In the genomic region with DNA sequence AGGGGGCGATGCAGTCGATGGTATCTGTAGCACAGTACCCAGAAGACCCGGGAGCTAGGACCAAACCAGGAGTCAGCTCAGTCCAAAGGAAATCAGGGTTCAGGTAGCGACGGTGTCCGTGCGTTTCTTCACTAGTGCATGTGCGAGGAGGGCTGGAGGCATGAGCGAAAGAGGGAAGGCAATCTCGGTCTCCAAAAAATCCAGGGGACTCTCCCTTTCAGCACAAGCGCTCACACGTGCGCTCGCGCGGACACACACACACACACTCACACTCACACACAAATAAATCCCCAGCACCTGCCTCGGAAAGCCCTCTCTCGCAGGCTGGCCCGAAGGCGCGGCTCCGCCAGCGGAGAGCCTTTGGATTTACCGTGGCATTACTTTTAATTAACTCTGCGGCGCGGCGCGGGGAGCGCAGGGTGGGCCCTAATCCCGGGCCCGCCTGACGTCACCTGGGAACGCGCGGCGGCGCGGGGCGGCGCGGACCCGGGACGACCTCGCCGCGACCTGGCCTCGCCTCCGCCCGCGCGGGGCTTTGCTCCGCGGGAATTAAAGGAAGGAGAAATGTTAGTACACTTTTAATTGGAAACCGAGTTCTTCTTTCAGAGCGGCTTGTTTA, we compare ENCODE assay signal across 9 cellular contexts.
A peak's percentile ranks its signal among the peaks of the same experiment; 100 is the strongest.
DNase-seq lines count a peak whose midpoint lies in the region; ATAC-seq, FAIRE-seq and TF ChIP-seq lines count a peak whose summit lies in the region.
"Had no signal": no experiment of that assay in that cellular context is flagged by ENCODE, and none has a peak within 500 bp of the region (broad histone marks: within the 10 kb centered on the region; RNA-seq: fewer than 3 reads in every experiment).

No MANE protein-coding gene starts in this region.

- no peaks in the 10 kb centered on the region for H3K9me3 ChIP-seq in A549
- H3K9me3 ChIP-seq in endocrine pancreas (ENCODE audit: control insufficient read depth, low read length): no peaks in the 10 kb centered on the region
- H3K9me3 ChIP-seq in muscle layer of duodenum (ENCODE audit: control insufficient read depth in 1 of 2, low read length in 2 of 2): no peaks in the 10 kb centered on the region

- H3K27me3 ChIP-seq in endocrine pancreas (ENCODE audit: control insufficient read depth, insufficient read depth, low read length) (no peaks in the 10 kb centered on the region), muscle layer of duodenum (ENCODE audit: low read depth, low read length) (peaks cover 9% of the 10 kb centered on the region)

- POLR2A ChIA-PET in A549 (lab: Yijun Ruan, JAX): no interaction called here

- H3K4me2 ChIP-seq in A549: peak overlapping the region; percentile 67

- 33% methylated on average over 24 of the region's 56 CpGs for WGBS in A549 (ENCODE audit: missing lambda C conversion rate)

- CTCF ChIA-PET in A549 (lab: Yijun Ruan, JAX): interaction anchor here (0.7 kb wide), 1 partner anchor 8 kb away, joined by 3 read pairs; no protein-coding TSS in a partner anchor

- no peak for FAIRE-seq in A549 (lab: Jason Lieb, UNC)

- H3K4me1 ChIP-seq in A549: 0 out of 3 replicates have a peak, but pooled peaks cover 5% of the 10 kb centered on the region
- no peaks in the 10 kb centered on the region for H3K4me1 ChIP-seq in endocrine pancreas (ENCODE audit: control insufficient read depth, insufficient read depth, low read length)
- peaks cover 0 to 11% of the 10 kb centered on the region in 2 donors for H3K4me1 ChIP-seq in muscle layer of duodenum (ENCODE audit: control insufficient read depth in 1 of 2, insufficient read depth in 2 of 2, low read length in 2 of 2)

- H3K27ac ChIP-seq in A549 (no peak overlapping the region), muscle layer of duodenum (ENCODE audit: low read length) (no peak overlapping the region)

- peak overlapping the region; percentile 54 for H3K9ac ChIP-seq in endocrine pancreas (ENCODE audit: control insufficient read depth, insufficient read depth, low read length)

- no peak for DNase-seq in A549 (ENCODE audit: low read depth in 1 of 2, low spot score in 1 of 2)
- peak; percentile 76 for DNase-seq in NCI-H1694 treated with DMSO at 0.1 percent for 48 hours (lab: John Stamatoyannopoulos, UW)
- no peak for DNase-seq in OCI-M1 (lab: John Stamatoyannopoulos, UW)
- DNase-seq: activated B cell treated with CpG ODN at 0.5 μM for 24 hours had no signal

- TF ChIP-seq CTCF in A549 (IDR thresholded peaks at IDR 0.05): no peak

- TF ChIP-seq RAD21 in A549 (conservative IDR thresholded peaks at IDR 0.05 in 1 of 2, IDR thresholded peaks at IDR 0.05 in 1 of 2): no peak

- H3K4me3 ChIP-seq in A549: peak overlapping the region; percentile 26; the same call in 2 of the 3 replicates
- H3K4me3 ChIP-seq in endocrine pancreas (ENCODE audit: control insufficient read depth, insufficient read depth, low read length): no peak overlapping the region
- peak overlapping the region; percentile 35 to 69 for H3K4me3 ChIP-seq in muscle layer of duodenum (ENCODE audit: low read depth in 1 of 2, low read length in 2 of 2)

- peak; percentile 34 to 35; a peak in 2 of 6 replicates for ATAC-seq in A549
- ATAC-seq in GM21447 (IDR thresholded peaks at IDR 0.05; ENCODE audit: unreplicated experiment): no peak
- ATAC-seq in HG02678 (IDR thresholded peaks at IDR 0.05; ENCODE audit: unreplicated experiment): no peak
- ATAC-seq in HG03159 (IDR thresholded peaks at IDR 0.05; ENCODE audit: unreplicated experiment): no peak

- no peak for TF ChIP-seq EP300 in A549 (IDR thresholded peaks at IDR 0.05)

- H3K36me3 ChIP-seq in endocrine pancreas (ENCODE audit: control insufficient read depth, insufficient read depth, low read length): no peaks in the 10 kb centered on the region
- no peaks in the 10 kb centered on the region for H3K36me3 ChIP-seq in muscle layer of duodenum (ENCODE audit: control insufficient read depth in 1 of 2, insufficient read depth in 2 of 2, low read length in 2 of 2)

- no peak for TF ChIP-seq POLR2A in A549 (IDR thresholded peaks at IDR 0.05; ENCODE audit: low read length)

TF ChIP-seq in A549, 52 proteins besides CTCF, POLR2A, EP300 and RAD21:
- TF ChIP-seq SMC3 (IDR thresholded peaks at IDR 0.05) (no peak), HDAC2 (IDR thresholded peaks at IDR 0.05) (no peak), ZSCAN20 (CRISPR knock-in tag; IDR thresholded peaks at IDR 0.05) (no peak), MYC (IDR thresholded peaks at IDR 0.05; ENCODE audit: borderline replicate concordance, low read length) (no peak), NPAS2 (CRISPR knock-in tag; IDR thresholded peaks at IDR 0.05; ENCODE audit: borderline replicate concordance) (no peak), HOXB5 (CRISPR knock-in tag; IDR thresholded peaks at IDR 0.05) (no peak), NFE2L2 (conservative IDR thresholded peaks at IDR 0.05; ENCODE audit: low read length) (no peak), HOXA7 (CRISPR knock-in tag; IDR thresholded peaks at IDR 0.05) (no peak), BHLHE40 (IDR thresholded peaks at IDR 0.05; ENCODE audit: low read depth, low read length) (no peak), SREBF2 (IDR thresholded peaks at IDR 0.05) (no peak), KDM5A (IDR thresholded peaks at IDR 0.05) (no peak), TFCP2L1 (CRISPR knock-in tag; IDR thresholded peaks at IDR 0.05) (no peak), RCOR1 (IDR thresholded peaks at IDR 0.05; ENCODE audit: low read depth, low read length) (no peak), FOSL2 (IDR thresholded peaks at IDR 0.05) (no peak), FOSL2 (CRISPR knock-in tag; IDR thresholded peaks at IDR 0.05) (no peak), RNF2 (IDR thresholded peaks at IDR 0.05; ENCODE audit: borderline replicate concordance, low read depth) (no peak), POLR2AphosphoS2 (conservative IDR thresholded peaks at IDR 0.05; ENCODE audit: low read length) (no peak), ESRRA (IDR thresholded peaks at IDR 0.05; ENCODE audit: borderline replicate concordance, low read length) (no peak)
- TF ChIP-seq, protein P1, sequence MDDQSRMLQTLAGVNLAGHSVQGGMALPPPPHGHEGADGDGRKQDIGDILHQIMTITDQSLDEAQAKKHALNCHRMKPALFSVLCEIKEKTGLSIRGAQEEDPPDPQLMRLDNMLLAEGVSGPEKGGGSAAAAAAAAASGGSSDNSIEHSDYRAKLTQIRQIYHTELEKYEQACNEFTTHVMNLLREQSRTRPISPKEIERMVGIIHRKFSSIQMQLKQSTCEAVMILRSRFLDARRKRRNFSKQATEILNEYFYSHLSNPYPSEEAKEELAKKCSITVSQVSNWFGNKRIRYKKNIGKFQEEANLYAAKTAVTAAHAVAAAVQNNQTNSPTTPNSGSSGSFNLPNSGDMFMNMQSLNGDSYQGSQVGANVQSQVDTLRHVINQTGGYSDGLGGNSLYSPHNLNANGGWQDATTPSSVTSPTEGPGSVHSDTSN (IDR thresholded peaks at IDR 0.05): no peak
- TF ChIP-seq, protein P2, sequence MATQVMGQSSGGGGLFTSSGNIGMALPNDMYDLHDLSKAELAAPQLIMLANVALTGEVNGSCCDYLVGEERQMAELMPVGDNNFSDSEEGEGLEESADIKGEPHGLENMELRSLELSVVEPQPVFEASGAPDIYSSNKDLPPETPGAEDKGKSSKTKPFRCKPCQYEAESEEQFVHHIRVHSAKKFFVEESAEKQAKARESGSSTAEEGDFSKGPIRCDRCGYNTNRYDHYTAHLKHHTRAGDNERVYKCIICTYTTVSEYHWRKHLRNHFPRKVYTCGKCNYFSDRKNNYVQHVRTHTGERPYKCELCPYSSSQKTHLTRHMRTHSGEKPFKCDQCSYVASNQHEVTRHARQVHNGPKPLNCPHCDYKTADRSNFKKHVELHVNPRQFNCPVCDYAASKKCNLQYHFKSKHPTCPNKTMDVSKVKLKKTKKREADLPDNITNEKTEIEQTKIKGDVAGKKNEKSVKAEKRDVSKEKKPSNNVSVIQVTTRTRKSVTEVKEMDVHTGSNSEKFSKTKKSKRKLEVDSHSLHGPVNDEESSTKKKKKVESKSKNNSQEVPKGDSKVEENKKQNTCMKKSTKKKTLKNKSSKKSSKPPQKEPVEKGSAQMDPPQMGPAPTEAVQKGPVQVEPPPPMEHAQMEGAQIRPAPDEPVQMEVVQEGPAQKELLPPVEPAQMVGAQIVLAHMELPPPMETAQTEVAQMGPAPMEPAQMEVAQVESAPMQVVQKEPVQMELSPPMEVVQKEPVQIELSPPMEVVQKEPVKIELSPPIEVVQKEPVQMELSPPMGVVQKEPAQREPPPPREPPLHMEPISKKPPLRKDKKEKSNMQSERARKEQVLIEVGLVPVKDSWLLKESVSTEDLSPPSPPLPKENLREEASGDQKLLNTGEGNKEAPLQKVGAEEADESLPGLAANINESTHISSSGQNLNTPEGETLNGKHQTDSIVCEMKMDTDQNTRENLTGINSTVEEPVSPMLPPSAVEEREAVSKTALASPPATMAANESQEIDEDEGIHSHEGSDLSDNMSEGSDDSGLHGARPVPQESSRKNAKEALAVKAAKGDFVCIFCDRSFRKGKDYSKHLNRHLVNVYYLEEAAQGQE (IDR thresholded peaks at IDR 0.05): no peak
- TF ChIP-seq, protein P3, sequence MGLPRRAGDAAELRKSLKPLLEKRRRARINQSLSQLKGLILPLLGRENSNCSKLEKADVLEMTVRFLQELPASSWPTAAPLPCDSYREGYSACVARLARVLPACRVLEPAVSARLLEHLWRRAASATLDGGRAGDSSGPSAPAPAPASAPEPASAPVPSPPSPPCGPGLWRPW (IDR thresholded peaks at IDR 0.05): no peak
TF ChIP-seq in A549: peak in this region for 0.

Comparison
In these comparisons a context has a peak if more than half of its experiments do, and no peak if none do; other contexts are left out.
1. ATAC-seq: peak in A549 (2 of 2); none in GM21447 (single experiment), HG02678 (single experiment) and HG03159 (single experiment).